In the genomic region with DNA sequence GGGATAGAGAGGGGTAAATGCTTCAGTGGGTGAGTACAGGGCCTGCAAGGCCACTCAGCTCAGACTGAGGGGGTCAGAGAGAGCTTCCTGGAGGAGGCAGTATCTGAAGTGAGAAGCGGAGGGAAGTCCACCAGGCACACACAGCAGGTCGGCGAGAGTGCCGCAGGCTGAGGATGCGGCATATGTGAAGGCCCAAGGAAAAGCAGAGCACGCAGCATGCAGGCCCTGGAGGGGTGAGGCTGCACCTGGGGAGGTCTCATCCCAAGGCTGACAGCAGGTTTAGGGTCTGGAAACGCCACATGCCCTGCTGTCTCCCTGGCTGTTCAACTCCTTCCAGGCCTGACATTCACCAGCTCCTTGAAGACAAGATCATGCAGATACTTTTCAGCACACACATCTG, we compare ENCODE assay signal across 24 cellular contexts.
"Had no signal": no experiment of that assay in that cellular context is flagged by ENCODE, and none has a peak within 500 bp of the region (broad histone marks: within the 10 kb centered on the region; RNA-seq: fewer than 3 reads in every experiment).

No MANE protein-coding gene starts in this region.

- H3K36me3 Mint-ChIP-seq: activated naive CD4-positive, alpha-beta T cell treated with anti-CD3 and anti-CD28 coated beads, Interleukin-2, amount 50 U/mL, for 72 hours; naive thymus-derived CD4-positive, alpha-beta T cell; stimulated activated effector memory CD8-positive, alpha-beta T cell treated with anti-CD3 and anti-CD28 coated beads, Interleukin-12 subunit alpha, Interleukin-12 subunit beta, amount 100 ng/mL, for 72 hours had no signal

- H3K27ac ChIP-seq: ascending aorta, prostate gland had no signal

- H3K4me3 Mint-ChIP-seq: activated B cell treated with CpG ODN at 0.5 μM for 24 hours; central memory CD8-positive, alpha-beta T cell; neural crest cell; stimulated activated effector memory CD8-positive, alpha-beta T cell treated with anti-CD3 and anti-CD28 coated beads, Interleukin-12 subunit alpha, Interleukin-12 subunit beta, amount 100 ng/mL, for 72 hours; T-helper 1 cell treated with Interleukin-12 subunit alpha and Interleukin-12 subunit beta and Interleukin-4 antibody, amounts not matched to agents 30 μg/mL and 1 μg/mL, for 36 hours had no signal

- H3K4me3 ChIP-seq: adrenal gland, ascending aorta, dorsolateral prefrontal cortex, esophagus muscularis mucosa, left lung, lung, prostate gland, right atrium auricular region, stomach, transverse colon had no signal

- H3K27ac Mint-ChIP-seq: activated B cell treated with CpG ODN at 0.5 μM for 24 hours; activated naive CD4-positive, alpha-beta T cell treated with anti-CD3 and anti-CD28 coated beads, Interleukin-2, amount 50 U/mL, for 72 hours; stimulated activated effector memory CD8-positive, alpha-beta T cell treated with anti-CD3 and anti-CD28 coated beads, Interleukin-12 subunit alpha, Interleukin-12 subunit beta, amount 100 ng/mL, for 72 hours; T-helper 1 cell treated with Interleukin-12 subunit alpha and Interleukin-12 subunit beta and Interleukin-4 antibody, amounts not matched to agents 30 μg/mL and 1 μg/mL, for 36 hours had no signal

- H3K4me1 ChIP-seq: ascending aorta, prostate gland had no signal

- H3K27me3 ChIP-seq: adrenal gland, ascending aorta, dorsolateral prefrontal cortex, esophagus muscularis mucosa, left lung, right atrium auricular region, stomach had no signal

- H3K9me3 Mint-ChIP-seq: activated B cell treated with CpG ODN at 0.5 μM for 24 hours; activated naive CD4-positive, alpha-beta T cell treated with anti-CD3 and anti-CD28 coated beads, Interleukin-2, amount 50 U/mL, for 72 hours; central memory CD8-positive, alpha-beta T cell; naive thymus-derived CD4-positive, alpha-beta T cell; neural crest cell; stimulated activated effector memory CD8-positive, alpha-beta T cell treated with anti-CD3 and anti-CD28 coated beads, Interleukin-12 subunit alpha, Interleukin-12 subunit beta, amount 100 ng/mL, for 72 hours; T-helper 1 cell treated with Interleukin-12 subunit alpha and Interleukin-12 subunit beta and Interleukin-4 antibody, amounts not matched to agents 30 μg/mL and 1 μg/mL, for 36 hours had no signal

- DNase-seq: activated B cell treated with CpG ODN at 0.5 μM for 24 hours; activated CD4-positive, alpha-beta T cell treated with anti-CD3 and anti-CD28 coated beads for 4 hours; activated CD4-positive, alpha-beta T cell treated with anti-CD3 and anti-CD28 coated beads, Interleukin-2, amount 50 U/mL, for 48 hours; activated effector memory CD4-positive, alpha-beta T cell treated with anti-CD3 and anti-CD28 coated beads, Interleukin-2, amount 50 U/mL, for 16 hours; activated T-cell treated with anti-CD3 and anti-CD28 coated beads, Interleukin-2, amount 50 U/mL, for 48 hours; adrenal gland; dorsolateral prefrontal cortex; hippocampal formation; kidney glomerular epithelial cell; left lung; naive thymus-derived CD4-positive, alpha-beta T cell; stimulated activated CD4-positive, alpha-beta T cell treated with anti-CD3 and anti-CD28 coated beads, Interleukin-2, amount 100 ng/mL, for 24 hours; stomach; transverse colon had no signal

- H3K9me3 ChIP-seq: adrenal gland, ascending aorta, esophagus muscularis mucosa, left lung, prostate gland, right atrium auricular region, stomach, transverse colon had no signal

- H3K36me3 ChIP-seq: adrenal gland, ascending aorta, esophagus muscularis mucosa, left lung, prostate gland, right atrium auricular region, stomach, transverse colon had no signal
